Comparison of ENCODE assay signal across 29 cellular contexts in the genomic region with DNA sequence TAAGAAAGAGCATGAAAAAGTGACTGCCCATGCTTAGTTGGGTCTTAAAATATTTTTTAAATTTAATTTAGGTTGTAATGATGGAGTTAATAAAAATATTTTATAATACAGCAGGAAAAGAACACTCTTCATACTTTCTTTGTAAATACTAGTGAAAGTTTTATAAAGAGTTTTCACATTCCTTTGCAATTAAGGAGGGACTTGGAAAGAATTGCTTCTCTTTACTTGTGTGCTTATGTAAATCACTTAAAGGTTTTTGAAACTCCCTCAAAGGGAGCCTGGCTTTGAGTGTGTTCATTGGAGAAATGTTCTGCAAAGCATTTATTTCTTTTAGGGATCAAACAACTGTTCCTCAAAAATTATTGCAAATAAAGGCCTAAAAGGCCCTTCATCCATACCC. TPM values are rescaled to one million over a fixed set of nuclear protein-coding genes. Genes with fewer than 3 reads are reported as not detected.
"Had no signal": no experiment of that assay in that cellular context is flagged by ENCODE, and none has a peak within 500 bp of the region (broad histone marks: within the 10 kb centered on the region; RNA-seq: fewer than 3 reads in every experiment).

No MANE protein-coding gene starts in this region.

- DNase-seq: stimulated activated CD4-positive, alpha-beta T cell treated with anti-CD3 and anti-CD28 coated beads, Interleukin-2, amount 100 ng/mL, for 48 hours; stimulated activated CD4-positive, alpha-beta T cell treated with anti-CD3 and anti-CD28 coated beads, Interleukin-4, amount 100 ng/mL, for 1 hour; stimulated activated CD4-positive, alpha-beta T cell treated with anti-CD3 and anti-CD28 coated beads, Interleukin-4, amount 100 ng/mL, for 24 hours; stimulated activated CD4-positive, alpha-beta T cell treated with anti-CD3 and anti-CD28 coated beads, Interleukin-4, amount 100 ng/mL, for 4 hours; stimulated activated CD8-positive, alpha-beta memory T cell treated with anti-CD3 and anti-CD28 coated beads, Interleukin-4, amount 100 ng/mL, for 48 hours; stimulated activated naive B cell treated with anti-CD40 and anti-IgM and Interleukin-4, amounts not matched to agents 10 μg/mL and 1 μg/mL and 100 μg/mL, for 72 hours; stimulated activated naive CD4-positive, alpha-beta T cell; stimulated activated naive CD4-positive, alpha-beta T cell treated with Interleukin-2 at 50 U/mL for 16 hours; stimulated activated naive CD8-positive, alpha-beta T cell treated with anti-CD3 and anti-CD28 coated beads, Interleukin-15, amount 100 ng/mL, for 72 hours; stimulated activated naive CD8-positive, alpha-beta T cell treated with anti-CD3 and anti-CD28 coated beads, Interleukin-15, Interleukin-2, amounts not matched to agents 100 U/mL and 50 U/mL, for 24 hours; stomach; substantia nigra; testis; thyroid gland; tibial artery; transverse colon; trophoblast cell; upper lobe of left lung; uterus had no signal

- FAIRE-seq: urothelium cell line had no signal

- H3K27ac ChIP-seq: stomach, suprapubic skin, testis, thoracic aorta, thyroid gland, tibial artery, tibial nerve, transverse colon, upper lobe of left lung, uterus, vagina had no signal

- H3K36me3 Mint-ChIP-seq: stimulated activated effector memory CD8-positive, alpha-beta T cell treated with anti-CD3 and anti-CD28 coated beads, Interleukin-12 subunit alpha, Interleukin-12 subunit beta, amount 100 ng/mL, for 72 hours; stimulated activated memory B cell treated with anti-CD40 and anti-IgM and Interleukin-4, amounts not matched to agents 10 μg/mL and 1 μg/mL and 100 μg/mL, for 72 hours; stimulated activated naive B cell treated with anti-CD40 and anti-IgM and Interleukin-4, amounts not matched to agents 10 μg/mL and 1 μg/mL and 100 μg/mL, for 72 hours; type B pancreatic cell had no signal

- H3K4me1 Mint-ChIP-seq: stimulated activated effector memory CD8-positive, alpha-beta T cell treated with anti-CD3 and anti-CD28 coated beads, Interleukin-12 subunit alpha, Interleukin-12 subunit beta, amount 100 ng/mL, for 72 hours; stimulated activated memory B cell treated with anti-CD40 and anti-IgM and Interleukin-4, amounts not matched to agents 10 μg/mL and 1 μg/mL and 100 μg/mL, for 72 hours; stimulated activated naive B cell treated with anti-CD40 and anti-IgM and Interleukin-4, amounts not matched to agents 10 μg/mL and 1 μg/mL and 100 μg/mL, for 72 hours; stimulated activated naive CD8-positive, alpha-beta T cell treated with anti-CD3 and anti-CD28 coated beads, Interleukin-15, amount 100 ng/mL, for 72 hours had no signal

- H3K27me3 ChIP-seq: testis, thyroid gland, tibial nerve, transverse colon, upper lobe of left lung, uterus, vagina had no signal

- H3K36me3 ChIP-seq: stomach, suprapubic skin, thoracic aorta, thyroid gland, tibial artery, tibial nerve, transverse colon, upper lobe of left lung, uterus, vagina had no signal

- ATAC-seq: stimulated activated effector memory CD8-positive, alpha-beta T cell treated with anti-CD3 and anti-CD28 coated beads, Interleukin-12 subunit alpha, Interleukin-12 subunit beta, amount 100 ng/mL, for 72 hours; stimulated activated memory B cell treated with anti-CD40 and anti-IgM and Interleukin-4, amounts not matched to agents 10 μg/mL and 1 μg/mL and 100 μg/mL, for 72 hours; stimulated activated naive B cell treated with anti-CD40 and anti-IgM and Interleukin-4, amounts not matched to agents 10 μg/mL and 1 μg/mL and 100 μg/mL, for 72 hours; stimulated activated naive CD8-positive, alpha-beta T cell treated with anti-CD3 and anti-CD28 coated beads, Interleukin-15, amount 100 ng/mL, for 72 hours; stimulated activated naive CD8-positive, alpha-beta T cell treated with anti-CD3 and anti-CD28 coated beads, Interleukin-15, Interleukin-2, amounts not matched to agents 100 U/mL and 50 U/mL, for 24 hours had no signal

- H3K4me3 Mint-ChIP-seq: stimulated activated effector memory CD8-positive, alpha-beta T cell treated with anti-CD3 and anti-CD28 coated beads, Interleukin-12 subunit alpha, Interleukin-12 subunit beta, amount 100 ng/mL, for 72 hours; stimulated activated memory B cell treated with anti-CD40 and anti-IgM and Interleukin-4, amounts not matched to agents 10 μg/mL and 1 μg/mL and 100 μg/mL, for 72 hours; stimulated activated naive B cell treated with anti-CD40 and anti-IgM and Interleukin-4, amounts not matched to agents 10 μg/mL and 1 μg/mL and 100 μg/mL, for 72 hours; stimulated activated naive CD8-positive, alpha-beta T cell treated with anti-CD3 and anti-CD28 coated beads, Interleukin-15, amount 100 ng/mL, for 72 hours; stimulated activated naive CD8-positive, alpha-beta T cell treated with anti-CD3 and anti-CD28 coated beads, Interleukin-15, Interleukin-2, amounts not matched to agents 100 ng/mL and 50 ng/mL, for 24 hours; type B pancreatic cell had no signal

- H3K4me1 ChIP-seq: stomach, suprapubic skin, testis, thyroid gland, tibial artery, tibial nerve, transverse colon, uterus, vagina had no signal

- H3K27ac Mint-ChIP-seq: stimulated activated effector memory CD8-positive, alpha-beta T cell treated with anti-CD3 and anti-CD28 coated beads, Interleukin-12 subunit alpha, Interleukin-12 subunit beta, amount 100 ng/mL, for 72 hours; stimulated activated memory B cell treated with anti-CD40 and anti-IgM and Interleukin-4, amounts not matched to agents 10 μg/mL and 1 μg/mL and 100 μg/mL, for 72 hours; stimulated activated naive B cell treated with anti-CD40 and anti-IgM and Interleukin-4, amounts not matched to agents 10 μg/mL and 1 μg/mL and 100 μg/mL, for 72 hours; stimulated activated naive CD8-positive, alpha-beta T cell treated with anti-CD3 and anti-CD28 coated beads, Interleukin-15, amount 100 ng/mL, for 72 hours; stimulated activated naive CD8-positive, alpha-beta T cell treated with anti-CD3 and anti-CD28 coated beads, Interleukin-15, Interleukin-2, amounts not matched to agents 100 ng/mL and 50 ng/mL, for 24 hours; type B pancreatic cell had no signal

- H3K9me3 ChIP-seq: stomach, suprapubic skin, testis, thoracic aorta, thyroid gland, tibial artery, tibial nerve, transverse colon, upper lobe of left lung, uterus, vagina had no signal

- H3K27me3 Mint-ChIP-seq: stimulated activated memory B cell treated with anti-CD40 and anti-IgM and Interleukin-4, amounts not matched to agents 10 μg/mL and 1 μg/mL and 100 μg/mL, for 72 hours; stimulated activated naive CD8-positive, alpha-beta T cell treated with anti-CD3 and anti-CD28 coated beads, Interleukin-15, amount 100 ng/mL, for 72 hours had no signal

- H3K4me3 ChIP-seq: stomach, suprapubic skin, testis, thoracic aorta, thyroid gland, tibial artery, tibial nerve, transverse colon, upper lobe of left lung, uterus, vagina had no signal

- H3K9me3 Mint-ChIP-seq: stimulated activated naive CD8-positive, alpha-beta T cell treated with anti-CD3 and anti-CD28 coated beads, Interleukin-15, amount 100 ng/mL, for 72 hours; stimulated activated naive CD8-positive, alpha-beta T cell treated with anti-CD3 and anti-CD28 coated beads, Interleukin-15, Interleukin-2, amounts not matched to agents 100 ng/mL and 50 ng/mL, for 24 hours; type B pancreatic cell had no signal

RNA-seq across cellular contexts. Expression of a gene that starts 11.6 kb away (rescaled TPM):
- total RNA-seq: subcutaneous adipose tissue, thyroid gland, transverse colon had no signal
